20 cellular contexts compared by ENCODE assay signal in genomic region chr9:107240260-107240659, GRCh38. TPM values are rescaled to one million over a fixed set of nuclear protein-coding genes. Genes with fewer than 3 reads are reported as not detected.
A peak's percentile ranks its signal among the peaks of the same experiment; 100 is the strongest.
DNase-seq lines count a peak whose midpoint lies in the region; ATAC-seq, FAIRE-seq and TF ChIP-seq lines count a peak whose summit lies in the region.
"Had no signal": no experiment of that assay in that cellular context is flagged by ENCODE, and none has a peak within 500 bp of the region (broad histone marks: within the 10 kb centered on the region; RNA-seq: fewer than 3 reads in every experiment).

No MANE protein-coding gene starts in this region.

- TF ChIP-seq RAD21 in GM12878 (IDR thresholded peaks at IDR 0.05; ENCODE audit: insufficient read depth, low read depth, low read length) = no peak
- no peak for TF ChIP-seq RAD21 in HepG2 (CRISPR knock-in tag; IDR thresholded peaks at IDR 0.05)

- no peak for TF ChIP-seq CTCF in GM12878 (IDR thresholded peaks at IDR 0.05 in 2 of 3, conservative IDR thresholded peaks at IDR 0.05 in 1 of 3; ENCODE audit: control insufficient read depth in 2 of 3, extremely low read depth in 1 of 3, insufficient read depth in 1 of 3, low read depth in 3 of 3, low read length in 3 of 3)
- no peak for TF ChIP-seq CTCF in neural progenitor cell (IDR thresholded peaks at IDR 0.05)
- TF ChIP-seq CTCF in HepG2 (CRISPR knock-in tag; IDR thresholded peaks at IDR 0.05) = no peak

- peaks cover 3% of the 10 kb centered on the region for H3K27me3 Mint-ChIP-seq in neural progenitor cell (ENCODE audit: insufficient read depth, low read depth)

- intact Hi-C loops in GM12878 (cut with micrococcal nuclease; ENCODE audit: unreplicated experiment) = no loop called here
- intact Hi-C loops in sciatic nerve (cut with DNase I) = no loop called here
- intact Hi-C loops in HepG2 (cut with micrococcal nuclease; ENCODE audit: unreplicated experiment) = no loop called here
- intact Hi-C loops in head of caudate nucleus (cut with DNase I) = no loop called here

- no peaks in the 10 kb centered on the region for H3K36me3 Mint-ChIP-seq in neural progenitor cell
- H3K36me3 Mint-ChIP-seq: CD4-positive, alpha-beta memory T cell had no signal

- H3K27ac Mint-ChIP-seq in neural progenitor cell = no peak overlapping the region
- H3K27ac Mint-ChIP-seq: CD4-positive, alpha-beta memory T cell; H9; HFFc6 had no signal

- peaks cover 17% of the 10 kb centered on the region for H3F3A ChIP-seq in neural progenitor cell (ENCODE audit: low read depth)

- 40% methylated on average over 2 of the region's 2 CpGs for WGBS in GM12878 (ENCODE audit: insufficient coverage, insufficient replicate concordance, low lambda C conversion rate, missing lambda C conversion rate)
- WGBS in HepG2 (ENCODE audit: low lambda C conversion rate) = 100% methylated on average over 1 of the region's 2 CpGs

- POLR2A ChIA-PET in GM12878 (lab: Charles Lee) (interaction anchor here (0.9 to 2.3 kb wide), 5 partner anchors 11 to 65 kb away, joined by 3 to 9 read pairs (median 5); no protein-coding TSS in a partner anchor), HepG2 (lab: Yijun Ruan, JAX) (interaction anchor here (0.6 to 1.7 kb wide), 3 partner anchors 9 to 42 kb away, joined by 3 to 4 read pairs (median 4); partner anchors contain the start of gene RAD23B)

- no peak overlapping the region for H3K4me3 ChIP-seq in GM12878
- H3K4me3 ChIP-seq in neural progenitor cell = no peak overlapping the region
- H3K4me3 ChIP-seq in HepG2 (replicated peaks in 1 of 3; ENCODE audit: insufficient read depth in 1 of 3, low read depth in 2 of 3, low read length in 3 of 3) = no peak overlapping the region
- H3K4me3 ChIP-seq: A549 had no signal

- no peaks in the 10 kb centered on the region for H4K20me1 ChIP-seq in GM12878 (ENCODE audit: control insufficient read depth, insufficient read depth)
- H4K20me1 ChIP-seq in neural progenitor cell (ENCODE audit: low read depth) = no peaks in the 10 kb centered on the region
- H4K20me1 ChIP-seq in HepG2 (ENCODE audit: insufficient read depth, low read length) = no peaks in the 10 kb centered on the region

- no peaks in the 10 kb centered on the region for H3K4me1 ChIP-seq in GM12878 (ENCODE audit: control insufficient read depth, insufficient read depth, low read length)
- peaks cover 17% of the 10 kb centered on the region for H3K4me1 ChIP-seq in neural progenitor cell
- H3K4me1 ChIP-seq in HepG2 (ENCODE audit: insufficient read depth, low read length) = peaks cover 18% of the 10 kb centered on the region

- H3K9me3 ChIP-seq in GM12878 (replicated peaks; ENCODE audit: control insufficient read depth, insufficient read depth, low read length) (no peaks in the 10 kb centered on the region), neural progenitor cell (ENCODE audit: low read depth) (no peaks in the 10 kb centered on the region), HepG2 (ENCODE audit: low read length) (no peaks in the 10 kb centered on the region)
- H3K9me3 ChIP-seq: A549 had no signal

- no peaks in the 10 kb centered on the region for H3K9me3 Mint-ChIP-seq in neural progenitor cell
- H3K9me3 Mint-ChIP-seq: CD4-positive, alpha-beta memory T cell; H9; HFFc6 had no signal

- H2AFZ ChIP-seq in GM12878 (ENCODE audit: control insufficient read depth, low read depth, low read length) (no peak overlapping the region), neural progenitor cell (replicated peaks) (no peak overlapping the region), HepG2 (ENCODE audit: low read length) (no peak overlapping the region)

- in situ Hi-C loops in GM12878 (cut with MboI) (no loop called here), HepG2 (cut with HindIII; ENCODE audit: extremely low pct_ligation_motif_present, low pct_unique_long_range_greater_than_20kb) (no loop called here)

- CTCF ChIA-PET in GM12878 (lab: Yijun Ruan, JAX) (interaction anchor here (0.9 to 12.1 kb wide), 22 partner anchors 11 to 1324 kb away, joined by 3 to 149 read pairs (median 5); partner anchors contain the start of gene RAD23B), HepG2 (lab: Yijun Ruan, JAX; ENCODE audit: low intra/inter-chr PET ratio, low total read pairs) (no interaction called here)

- H3K27me3 ChIP-seq in GM12878 (replicated peaks in 1 of 2; ENCODE audit: control insufficient read depth in 2 of 2, insufficient read depth in 2 of 2, low read length in 1 of 2) (no peaks in the 10 kb centered on the region), neural progenitor cell (no peaks in the 10 kb centered on the region), HepG2 (ENCODE audit: control insufficient read depth in 1 of 2, insufficient read depth in 2 of 2, low read length in 2 of 2) (no peaks in the 10 kb centered on the region)

- DNase-seq in NCI-H82 (lab: John Stamatoyannopoulos, UW) (peak; percentile 7), NCI-H82 treated with DMSO at 0.1 percent for 48 hours (lab: John Stamatoyannopoulos, UW; ENCODE audit: unreplicated experiment) (no peak), GM12878 (ENCODE audit: low read depth, low spot score) (no peak), neural progenitor cell (ENCODE audit: low spot score) (peak; percentile 32), sciatic nerve (ENCODE audit: low spot score) (no peak), HepG2 (ENCODE audit: low spot score) (no peak), head of caudate nucleus (no peak), A172 (ENCODE audit: low spot score) (no peak)
- DNase-seq: ACHN, C1 segment of cervical spinal cord, Calu3, DMS53, DMS79 treated with DMSO at 0.1 percent for 48 hours, GF-D8, H9 had no signal

- TF ChIP-seq POLR2A in GM12878 (IDR thresholded peaks at IDR 0.05; ENCODE audit: low read depth, low read length) (no peak), HepG2 (IDR thresholded peaks at IDR 0.05; ENCODE audit: insufficient read depth in 1 of 2, low read depth in 2 of 2, low read length in 2 of 2) (no peak)

- H3K36me3 ChIP-seq in GM12878 (ENCODE audit: control insufficient read depth in 2 of 2, insufficient read depth in 2 of 2, low read length in 1 of 2) (no peaks in the 10 kb centered on the region), neural progenitor cell (no peaks in the 10 kb centered on the region), HepG2 (replicated peaks in 1 of 2; ENCODE audit: control insufficient read depth in 1 of 2, insufficient read depth in 2 of 2, low read length in 2 of 2) (no peaks in the 10 kb centered on the region)

- SMC1A ChIA-PET in GM12878 (lab: Charles Lee; ENCODE audit: uncharacterized antibody, unreplicated experiment) = interaction anchor here (0.6 to 14.0 kb wide), 27 partner anchors 8 to 104 kb away, joined by 3 to 187 read pairs (median 6); partner anchors contain the start of gene RAD23B

- no peak for TF ChIP-seq EP300 in GM12878 (IDR thresholded peaks at IDR 0.05; ENCODE audit: borderline replicate concordance in 1 of 2, control insufficient read depth in 1 of 2, low read depth in 2 of 2, low read length in 2 of 2)
- no peak for TF ChIP-seq EP300 in HepG2 (IDR thresholded peaks at IDR 0.05; ENCODE audit: low read depth in 2 of 2, low read length in 2 of 2)
- TF ChIP-seq EP300 in HepG2 (CRISPR knock-in tag; IDR thresholded peaks at IDR 0.05; ENCODE audit: borderline replicate concordance) = no peak

- no peak overlapping the region for H3K4me3 Mint-ChIP-seq in neural progenitor cell
- H3K4me3 Mint-ChIP-seq: CD4-positive, alpha-beta memory T cell; H9; HFFc6 had no signal

- H3K4me1 Mint-ChIP-seq in neural progenitor cell = peaks cover 11% of the 10 kb centered on the region

- H3K79me2 ChIP-seq in GM12878 (ENCODE audit: control insufficient read depth, insufficient read depth, low read length) (no peaks in the 10 kb centered on the region), neural progenitor cell (ENCODE audit: low read depth) (no peaks in the 10 kb centered on the region), HepG2 (ENCODE audit: insufficient read depth, low read length) (no peaks in the 10 kb centered on the region)

- no TSS peak for BruUV-seq in GM12878 (replicated peaks; lab: Mats Ljungman, UMichigan)
- BruUV-seq in HepG2 (replicated peaks; lab: Mats Ljungman, UMichigan) = no TSS peak

- no peak for FAIRE-seq in GM12878 (lab: Jason Lieb, UNC)
- FAIRE-seq in HepG2 (lab: Jason Lieb, UNC) = no peak
- FAIRE-seq: A549, GM12892 had no signal

- H3K27ac ChIP-seq in GM12878 (ENCODE audit: control insufficient read depth, insufficient read depth) (no peak overlapping the region), neural progenitor cell (no peak overlapping the region), HepG2 (ENCODE audit: extremely low read length, insufficient read depth, low read length) (no peak overlapping the region)
- H3K27ac ChIP-seq: 22Rv1, A549 had no signal

- peak; percentile 15; the same call in 1 of the 3 replicates for ATAC-seq in GM12878
- peak; percentile 31 for ATAC-seq in sciatic nerve
- no peak for ATAC-seq in HepG2
- ATAC-seq: A549 had no signal

- H3K9ac ChIP-seq in GM12878 (ENCODE audit: control insufficient read depth, insufficient read depth, low read length) = no peak overlapping the region
- no peak overlapping the region for H3K9ac ChIP-seq in neural progenitor cell
- no peak overlapping the region for H3K9ac ChIP-seq in HepG2 (ENCODE audit: insufficient read depth, low read depth, low read length)

- RAD21 ChIA-PET in GM12878 (lab: Charles Lee; ENCODE audit: unreplicated experiment) = interaction anchor here (0.8 to 4.8 kb wide), 16 partner anchors 12 to 104 kb away, joined by 3 to 41 read pairs (median 5); partner anchors contain the start of gene RAD23B

- H3K4me2 ChIP-seq in GM12878 (ENCODE audit: control insufficient read depth, insufficient read depth) (no peak overlapping the region), neural progenitor cell (no peak overlapping the region), HepG2 (ENCODE audit: low read depth, low read length) (no peak overlapping the region)
- H3K4me2 ChIP-seq: A549 had no signal

RNA-seq across cellular contexts. Expression of gene RAD23B, which starts 42.8 kb away (rescaled TPM):
- total RNA-seq in GM12878 (2013; cell fraction: nucleolus; rRNA removed) = 48.5 and 52.7 TPM in 2 replicates
- total RNA-seq in GM12878 (2014; rRNA removed) (36.1 and 37.4 TPM in 2 replicates), GM12878 (2014; rRNA removed; fragmentation: Illumina TruSeq; extraction: Trizol) (98.9 and 101 TPM in 2 replicates), GM12878 (2021) (108 and 116 TPM in 2 replicates), neural progenitor cell (ENCODE audit: low replicate concordance) (149 and 178 TPM in 2 replicates), sciatic nerve (83.4 TPM), HepG2 (2016; rRNA removed; fragmentation: Illumina TruSeq; extraction: Trizol) (133 and 159 TPM in 2 replicates)
- polyA plus RNA-seq in GM12878 (2011; ENCODE audit: low read depth) = 38.4 TPM
- polyA plus RNA-seq in GM12878 (2011; rRNA removed) (241 and 256 TPM in 2 replicates), GM12878 (2014; fragmentation: Illumina TruSeq; extraction: Trizol) (143 and 150 TPM in 2 replicates), GM12878 (2014; fragmentation: Nextera tagmentation; extraction: Ambion mirVana) (10 to 100 TPM; 24.1 to 26.4 TPM), GM12878 (2014; rRNA removed) (73.1 and 73.5 TPM in 2 replicates), GM12878 (2016; fragmentation: Nextera tagmentation; extraction: Ambion mirVana) (10 to 100 TPM; 10.3 to 10.5 TPM), HepG2 (2011; rRNA removed) (156 and 162 TPM in 2 replicates)
- 195 and 228 TPM in 2 replicates for polyA plus RNA-seq in GM12878 (2011; cell fraction: cytosol; rRNA removed)
- 62.2 and 64.1 TPM in 2 replicates for polyA plus RNA-seq in GM12878 (2011; cell fraction: nucleus; rRNA removed)
- 58.1 and 60.0 TPM in 2 replicates for polyA plus RNA-seq in GM12878 (2012)
- polyA minus RNA-seq in GM12878 (2011; rRNA and poly(A)+ RNA removed) = 209 and 261 TPM in 2 replicates
- 141 and 153 TPM in 2 replicates for polyA minus RNA-seq in GM12878 (2011; cell fraction: cytosol; rRNA and poly(A)+ RNA removed)
- polyA minus RNA-seq in GM12878 (2011; cell fraction: nucleus; rRNA and poly(A)+ RNA removed) = 34.8 and 64.1 TPM in 2 replicates
- 59.7 and 60.0 TPM in 2 replicates for total RNA-seq in HepG2 (2016; cell fraction: cytosol; rRNA removed; fragmentation: Illumina TruSeq; extraction: Trizol; ENCODE audit: low read depth)
- 128 and 156 TPM in 2 replicates for total RNA-seq in HepG2 (2016; cell fraction: insoluble cytoplasmic fraction; rRNA removed; fragmentation: Illumina TruSeq; extraction: Trizol)
- total RNA-seq in HepG2 (2016; cell fraction: membrane; rRNA removed; fragmentation: Illumina TruSeq; extraction: Trizol) = 120 and 126 TPM in 2 replicates
- 62.9 and 65.9 TPM in 2 replicates for total RNA-seq in HepG2 (2016; cell fraction: nucleus; rRNA removed; fragmentation: Illumina TruSeq; extraction: Trizol)
- polyA plus RNA-seq in HepG2 (2011; cell fraction: cytosol; rRNA removed) = 93.8 and 114 TPM in 2 replicates
- 25.3 and 25.6 TPM in 2 replicates for polyA plus RNA-seq in HepG2 (2011; cell fraction: nucleus; rRNA removed)
- 90.7 and 110 TPM in 2 replicates for polyA plus RNA-seq in HepG2 (2012)
- 26.3 and 31.4 TPM in 2 replicates for polyA plus RNA-seq in HepG2 (2016; cell fraction: cytosol; fragmentation: Illumina TruSeq; extraction: Trizol; ENCODE audit: low read depth)
- polyA plus RNA-seq in HepG2 (2016; cell fraction: insoluble cytoplasmic fraction; fragmentation: Illumina TruSeq; extraction: Trizol; ENCODE audit: low read depth) = 185 and 198 TPM in 2 replicates
- polyA plus RNA-seq in HepG2 (2016; cell fraction: membrane; fragmentation: Illumina TruSeq; extraction: Trizol; ENCODE audit: low read depth) = 79.8 and 80.6 TPM in 2 replicates
- polyA plus RNA-seq in HepG2 (2016; cell fraction: nucleus; fragmentation: Illumina TruSeq; extraction: Trizol; ENCODE audit: insufficient read depth, low read depth) = 67.0 and 71.9 TPM in 2 replicates
- 270 and 278 TPM in 2 replicates for polyA minus RNA-seq in HepG2 (2011; rRNA and poly(A)+ RNA removed; ENCODE audit: low replicate concordance)
- 139 and 149 TPM in 2 replicates for polyA minus RNA-seq in HepG2 (2011; cell fraction: cytosol; rRNA and poly(A)+ RNA removed)
- polyA minus RNA-seq in HepG2 (2011; cell fraction: nucleus; rRNA and poly(A)+ RNA removed) = 85.5 and 87.8 TPM in 2 replicates
- 135 and 142 TPM in 2 replicates for total RNA-seq in A172 (2014; rRNA removed; shearing (Covaris generic))

Comparison
In these comparisons a context has a peak if more than half of its experiments do, and no peak if none do; other contexts are left out.
1. DNase-seq: peak in NCI-H82 (single experiment) and neural progenitor cell (single experiment); none in NCI-H82 treated with DMSO at 0.1 percent for 48 hours (single experiment), GM12878 (single experiment), sciatic nerve (single experiment), HepG2 (single experiment), head of caudate nucleus (0 of 42) and A172 (single experiment).